In genomic region chr3:156093966-156094365, GRCh38 we compare ENCODE assay signal across 19 cellular contexts. TPM values are rescaled to one million over a fixed set of nuclear protein-coding genes. Genes with fewer than 3 reads are reported as not detected.
DNase-seq lines count a peak whose midpoint lies in the region; ATAC-seq and TF ChIP-seq lines count a peak whose summit lies in the region.
"Had no signal": no experiment of that assay in that cellular context is flagged by ENCODE, and none has a peak within 500 bp of the region (broad histone marks: within the 10 kb centered on the region; RNA-seq: fewer than 3 reads in every experiment).

No MANE protein-coding gene starts in this region.

- H3K9me3 ChIP-seq in H9 (ENCODE audit: control insufficient read depth, low read depth, low read length) (no peaks in the 10 kb centered on the region), iPS-18a (ENCODE audit: control insufficient read depth, low read depth, low read length) (no peaks in the 10 kb centered on the region), neural progenitor cell (ENCODE audit: low read depth) (no peaks in the 10 kb centered on the region)
- H3K9me3 ChIP-seq: Caco-2 had no signal

- H3K4me1 ChIP-seq in H9 (ENCODE audit: insufficient read depth, low read length) (no peaks in the 10 kb centered on the region), iPS-18a (ENCODE audit: control insufficient read depth, low read depth, low read length) (peaks cover 7% of the 10 kb centered on the region), neural progenitor cell (no peaks in the 10 kb centered on the region)
- H3K4me1 ChIP-seq: Caco-2 had no signal

- POLR2A ChIA-PET in WTC11 (lab: Charles Lee), result interaction anchor here (1.1 kb wide), 1 partner anchor 11 kb away, joined by 4 read pairs; no protein-coding TSS in a partner anchor

- H3K4me1 Mint-ChIP-seq in H9, result peaks cover 8% of the 10 kb centered on the region in 2 experiments
- peaks cover 8% of the 10 kb centered on the region for H3K4me1 Mint-ChIP-seq in WTC11
- peaks cover 3% of the 10 kb centered on the region for H3K4me1 Mint-ChIP-seq in neural progenitor cell
- H3K4me1 Mint-ChIP-seq: CD4-positive, CD25-positive, alpha-beta regulatory T cell; IgD-negative memory B cell had no signal

- DNase-seq in H9 (peak; percentile 55), WTC11 (ENCODE audit: low spot score) (peak; percentile 58), neural progenitor cell (ENCODE audit: low spot score) (peak; percentile 8), D341Med (ENCODE audit: low spot score) (no peak), T-helper 1 cell (no peak)
- no peak for DNase-seq in stimulated activated CD8-positive, alpha-beta memory T cell treated with anti-CD3 and anti-CD28 coated beads, Interleukin-4, amount 100 ng/mL, for 48 hours
- DNase-seq: Caco-2; CD4-positive, CD25-positive, alpha-beta regulatory T cell; DND-41; NCI-H1930; NCI-H226; NCI-H510A treated with DMSO at 0.1 percent for 48 hours; NCI-H774; NK-92 treated with Interleukin-12 subunit alpha and Interleukin-12 subunit beta, amount 100 ng/mL, for 24 hours had no signal

- H3K27ac ChIP-seq in H9 (ENCODE audit: insufficient read length, low read depth, low read length) (no peak overlapping the region), iPS-18a (ENCODE audit: low read length) (no peak overlapping the region), neural progenitor cell (no peak overlapping the region)

- CTCF ChIA-PET in WTC11 (lab: Charles Lee), result interaction anchor here (0.8 to 1.3 kb wide), 5 partner anchors 13 to 288 kb away, joined by 3 to 6 read pairs (median 3); partner anchors contain the start of gene C3orf33

- H2AFZ ChIP-seq in H9 (ENCODE audit: low read length) (no peak overlapping the region), neural progenitor cell (replicated peaks) (peak overlapping the region; percentile 47)

- no peak overlapping the region for H3K4ac ChIP-seq in H9 (ENCODE audit: low read depth, low read length)

- WGBS in H9 (ENCODE audit: extremely low coverage, insufficient read length, low lambda C conversion rate), result no CpG with 5 or more reads among the region's 7 CpGs

- H3K4me3 ChIP-seq in iPS-18a (ENCODE audit: low read length), result peak overlapping the region; percentile 6
- no peak overlapping the region for H3K4me3 ChIP-seq in neural progenitor cell

- H3T11ph ChIP-seq in H9 (ENCODE audit: low read length), result no peak overlapping the region

- H4K5ac ChIP-seq in H9 (ENCODE audit: insufficient read length, low read depth, low read length), result no peak overlapping the region

- no peak overlapping the region for H2BK20ac ChIP-seq in H9 (ENCODE audit: low read depth, low read length, poor library complexity, severe bottlenecking)

- H3K23ac ChIP-seq in H9 (ENCODE audit: insufficient read length, low read depth, low read length), result no peak overlapping the region

- no peak overlapping the region for H4K91ac ChIP-seq in H9 (ENCODE audit: insufficient read length, low read depth, low read length)

- H3K4me3 Mint-ChIP-seq in H9 (no peak overlapping the region), WTC11 (no peak overlapping the region), neural progenitor cell (no peak overlapping the region)
- H3K4me3 Mint-ChIP-seq: CD4-positive, CD25-positive, alpha-beta regulatory T cell; IgD-negative memory B cell had no signal

- no peak overlapping the region for H3K9ac ChIP-seq in H9 (ENCODE audit: extremely low read depth, insufficient read length, low read length)
- no peak overlapping the region for H3K9ac ChIP-seq in iPS-18a (ENCODE audit: low read length)
- no peak overlapping the region for H3K9ac ChIP-seq in neural progenitor cell

- H3K79me2 ChIP-seq in H9 (ENCODE audit: insufficient read depth, low read length), result no peaks in the 10 kb centered on the region
- no peaks in the 10 kb centered on the region for H3K79me2 ChIP-seq in neural progenitor cell (ENCODE audit: low read depth)

- no peak overlapping the region for H3K18ac ChIP-seq in H9 (ENCODE audit: insufficient read length, low read depth, low read length)

- H3K4me2 ChIP-seq in H9 (ENCODE audit: insufficient read depth, insufficient read length, low read length), result no peak overlapping the region
- peak overlapping the region; percentile 32 for H3K4me2 ChIP-seq in neural progenitor cell

- no peak overlapping the region for H3K14ac ChIP-seq in H9 (ENCODE audit: insufficient read depth, low read length)

- no peak overlapping the region for H3K27ac Mint-ChIP-seq in H9
- no peak overlapping the region for H3K27ac Mint-ChIP-seq in WTC11
- H3K27ac Mint-ChIP-seq in neural progenitor cell, result no peak overlapping the region
- H3K27ac Mint-ChIP-seq: IgD-negative memory B cell had no signal

- H3K27me3 Mint-ChIP-seq in H9 (ENCODE audit: low read depth) (no peaks in the 10 kb centered on the region), WTC11 (ENCODE audit: low read depth) (no peaks in the 10 kb centered on the region), neural progenitor cell (ENCODE audit: insufficient read depth, low read depth) (peaks cover 2% of the 10 kb centered on the region)

- H4K20me1 ChIP-seq in H9 (ENCODE audit: control insufficient read depth, insufficient read depth, insufficient read length) (no peaks in the 10 kb centered on the region), neural progenitor cell (ENCODE audit: low read depth) (no peaks in the 10 kb centered on the region)

- H3K9me3 Mint-ChIP-seq in H9 (no peaks in the 10 kb centered on the region), WTC11 (peaks cover 9% of the 10 kb centered on the region; the same call in 1 of the 2 replicates), neural progenitor cell (no peaks in the 10 kb centered on the region)

- no peaks in the 10 kb centered on the region for H3K36me3 ChIP-seq in iPS-18a (ENCODE audit: control insufficient read depth, low read depth, low read length)
- H3K36me3 ChIP-seq in neural progenitor cell, result no peaks in the 10 kb centered on the region

- no peak overlapping the region for H2BK5ac ChIP-seq in H9 (ENCODE audit: insufficient read length, low read length)

- no peaks in the 10 kb centered on the region for H3K23me2 ChIP-seq in H9 (ENCODE audit: insufficient read length, low read depth, low read length, poor library complexity, severe bottlenecking)

- no peak overlapping the region for H3K56ac ChIP-seq in H9 (ENCODE audit: insufficient read length, low read depth, low read length)

- H3K36me3 Mint-ChIP-seq in H9 (ENCODE audit: insufficient read depth in 1 of 3, low read depth in 3 of 3) (no peaks in the 10 kb centered on the region; a peak in 1 of 7 replicates), WTC11 (no peaks in the 10 kb centered on the region), neural progenitor cell (no peaks in the 10 kb centered on the region)
- H3K36me3 Mint-ChIP-seq: CD4-positive, CD25-positive, alpha-beta regulatory T cell had no signal

- H3K27me3 ChIP-seq in H9 (ENCODE audit: insufficient read depth, low read length) (no peaks in the 10 kb centered on the region), iPS-18a (ENCODE audit: control insufficient read depth, insufficient read depth, low read length) (no peaks in the 10 kb centered on the region), neural progenitor cell (no peaks in the 10 kb centered on the region)

- no peaks in the 10 kb centered on the region for H3F3A ChIP-seq in neural progenitor cell (ENCODE audit: low read depth)

- no peak overlapping the region for H2BK12ac ChIP-seq in H9 (ENCODE audit: insufficient read length, low read depth, low read length)

- H2BK120ac ChIP-seq in H9 (ENCODE audit: low read depth, low read length, poor library complexity, severe bottlenecking), result no peak overlapping the region

- H4K8ac ChIP-seq in H9 (replicated peaks; ENCODE audit: insufficient read length, low read depth, low read length), result no peak overlapping the region

- H2BK15ac ChIP-seq in H9 (ENCODE audit: low read depth, low read length), result no peak overlapping the region

- TF ChIP-seq CTCF in H9 (conservative IDR thresholded peaks at IDR 0.05) (no peak), WTC11 (IDR thresholded peaks at IDR 0.05) (no peak), neural progenitor cell (IDR thresholded peaks at IDR 0.05) (no peak)

- no peaks in the 10 kb centered on the region for H3K79me1 ChIP-seq in H9 (ENCODE audit: insufficient read depth, low read depth, low read length, poor library complexity, severe bottlenecking)

- H2AK5ac ChIP-seq in H9 (ENCODE audit: insufficient read length, low read length), result no peak overlapping the region

- peak; percentile 80 for ATAC-seq in WTC11
- ATAC-seq: HCT116, Panc1, SK-N-SH treated with all-trans-retinoic acid at 6 μM for 48 hours had no signal

TF ChIP-seq in WTC11, 78 proteins besides CTCF, POLR2A, EP300 and RAD21 (continues in another document):
- TF ChIP-seq IRF2 (CRISPR knock-in tag; IDR thresholded peaks at IDR 0.05; ENCODE audit: borderline replicate concordance, low read depth), result no peak
- TF ChIP-seq MLX (CRISPR knock-in tag; IDR thresholded peaks at IDR 0.05), result no peak
- TF ChIP-seq, protein P1, sequence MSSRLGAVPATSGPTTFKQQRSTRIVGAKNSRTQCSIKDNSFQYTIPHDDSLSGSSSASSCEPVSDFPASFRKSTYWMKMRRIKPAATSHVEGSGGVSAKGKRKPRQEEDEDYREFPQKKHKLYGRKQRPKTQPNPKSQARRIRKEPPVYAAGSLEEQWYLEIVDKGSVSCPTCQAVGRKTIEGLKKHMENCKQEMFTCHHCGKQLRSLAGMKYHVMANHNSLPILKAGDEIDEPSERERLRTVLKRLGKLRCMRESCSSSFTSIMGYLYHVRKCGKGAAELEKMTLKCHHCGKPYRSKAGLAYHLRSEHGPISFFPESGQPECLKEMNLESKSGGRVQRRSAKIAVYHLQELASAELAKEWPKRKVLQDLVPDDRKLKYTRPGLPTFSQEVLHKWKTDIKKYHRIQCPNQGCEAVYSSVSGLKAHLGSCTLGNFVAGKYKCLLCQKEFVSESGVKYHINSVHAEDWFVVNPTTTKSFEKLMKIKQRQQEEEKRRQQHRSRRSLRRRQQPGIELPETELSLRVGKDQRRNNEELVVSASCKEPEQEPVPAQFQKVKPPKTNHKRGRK (CRISPR knock-in tag; IDR thresholded peaks at IDR 0.05; ENCODE audit: borderline replicate concordance), result no peak
- no peak for TF ChIP-seq NR2C2 (CRISPR knock-in tag; IDR thresholded peaks at IDR 0.05)
- TF ChIP-seq, protein P2, sequence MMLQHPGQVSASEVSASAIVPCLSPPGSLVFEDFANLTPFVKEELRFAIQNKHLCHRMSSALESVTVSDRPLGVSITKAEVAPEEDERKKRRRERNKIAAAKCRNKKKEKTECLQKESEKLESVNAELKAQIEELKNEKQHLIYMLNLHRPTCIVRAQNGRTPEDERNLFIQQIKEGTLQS (CRISPR knock-in tag; conservative IDR thresholded peaks at IDR 0.05), result no peak

RNA-seq across cellular contexts. Expression of gene KCNAB1, which starts 26.4 kb away (rescaled TPM):
- total RNA-seq in H9 (2021), result 3.7 and 5.2 TPM in 2 replicates
- 0.41 to 1.1 TPM (median 1.0 TPM) in 3 replicates for total RNA-seq in WTC11 (2021)
- total RNA-seq in neural progenitor cell (ENCODE audit: low replicate concordance), result 0.15 and 0.24 TPM in 2 replicates

Comparison
In these comparisons a context has a peak if more than half of its experiments do, and no peak if none do; other contexts are left out.
1. DNase-seq: peak in H9 (single experiment), WTC11 (single experiment) and neural progenitor cell (single experiment); none in D341Med (single experiment), stimulated activated CD8-positive, alpha-beta memory T cell treated with anti-CD3 and anti-CD28 coated beads, Interleukin-4, amount 100 ng/mL, for 48 hours (single experiment) and T-helper 1 cell (0 of 5).